Comparison of ENCODE assay signal across 35 cellular contexts in the genomic region with DNA sequence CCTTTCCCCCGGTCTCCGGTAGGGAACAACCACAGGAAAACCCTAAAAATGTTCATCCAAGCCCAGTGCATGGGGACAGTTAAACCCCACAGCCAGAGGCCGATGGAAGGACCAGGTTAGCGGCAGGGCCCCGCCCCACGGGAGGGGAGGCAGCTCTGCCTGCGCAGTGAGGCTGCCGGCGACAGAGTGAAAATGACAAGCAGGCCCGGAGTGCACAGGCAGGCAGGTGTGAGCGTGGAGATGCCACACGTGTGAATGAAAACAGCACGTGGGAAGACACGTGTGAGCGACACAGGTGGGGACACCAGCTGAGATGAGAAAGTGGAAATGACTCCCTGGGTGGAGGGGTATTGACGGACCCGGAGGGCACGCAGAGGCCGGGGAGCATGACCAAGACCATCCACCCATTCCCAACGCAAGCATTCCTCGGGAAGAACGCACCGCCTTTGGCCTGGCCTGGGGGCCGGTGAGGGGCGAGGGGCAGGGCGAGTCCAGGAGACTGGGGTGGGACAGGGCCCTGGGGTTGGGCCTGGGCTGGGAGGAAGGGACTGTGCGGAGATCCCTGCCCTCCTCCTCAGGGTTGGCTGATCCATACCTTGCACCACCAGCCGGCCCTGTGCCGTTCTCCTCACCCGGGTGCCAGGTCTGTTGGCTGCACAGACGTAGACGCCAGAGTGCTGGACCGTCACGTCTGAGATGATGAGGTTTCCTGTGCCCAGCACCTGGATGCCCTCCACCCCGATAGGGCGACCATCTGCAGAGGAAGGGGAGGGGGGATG. TPM values are rescaled to one million over a fixed set of nuclear protein-coding genes. Genes with fewer than 3 reads are reported as not detected.
DNase-seq lines count a peak whose midpoint lies in the region; ATAC-seq, FAIRE-seq and TF ChIP-seq lines count a peak whose summit lies in the region.
"Had no signal": no experiment of that assay in that cellular context is flagged by ENCODE, and none has a peak within 500 bp of the region (broad histone marks: within the 10 kb centered on the region; RNA-seq: fewer than 3 reads in every experiment).

No MANE protein-coding gene starts in this region.

- no peak overlapping the region for H3K4me3 ChIP-seq in kidney (ENCODE audit: low read length in 2 of 2)
- H3K4me3 ChIP-seq: lower lobe of right lung, thoracic aorta had no signal

- H3K4me1 Mint-ChIP-seq in stimulated activated memory B cell treated with anti-CD40 and anti-IgM and Interleukin-4, amounts not matched to agents 10 μg/mL and 1 μg/mL and 100 μg/mL, for 72 hours = peaks cover 36% of the 10 kb centered on the region
- H3K4me1 Mint-ChIP-seq: CD4-positive, CD25-positive, alpha-beta regulatory T cell had no signal

- H3K9me3 Mint-ChIP-seq in stimulated activated memory B cell treated with anti-CD40 and anti-IgM and Interleukin-4, amounts not matched to agents 10 μg/mL and 1 μg/mL and 100 μg/mL, for 72 hours = no peaks in the 10 kb centered on the region
- H3K9me3 Mint-ChIP-seq: activated CD8-positive, alpha-beta T cell treated with anti-CD3 and anti-CD28 coated beads for 36 hours; activated T-helper 1 cell treated with anti-CD3 and anti-CD28 coated beads, Interleukin-12 subunit alpha, Interleukin-12 subunit beta, Interleukin-2, Interleukin-4 antibody, amounts not matched to agents 30 ng/mL and 10 ng/mL and 1 ng/mL, durations not matched to agents 14 hours and 24 hours and 36 hours; naive B cell; T-helper 2 cell treated with Interferon-gamma antibody and Interleukin-4, amounts not matched to agents 5 μg/mL and 100 μg/mL, for 36 hours had no signal

- H3K9me3 ChIP-seq in kidney (ENCODE audit: control insufficient read depth in 1 of 2, low read length in 2 of 2) = no peaks in the 10 kb centered on the region
- H3K9me3 ChIP-seq: lower lobe of right lung, thoracic aorta had no signal

- DNase-seq in NCI-H2227 (lab: John Stamatoyannopoulos, UW; ENCODE audit: unreplicated experiment) = peak; percentile 11
- DNase-seq in NCI-H2227 treated with DMSO at 0.1 percent for 48 hours (lab: John Stamatoyannopoulos, UW) = no peak
- DNase-seq in NCI-H69 (lab: John Stamatoyannopoulos, UW) = peak; percentile 33
- DNase-seq in kidney = peak; percentile 69
- no peak for DNase-seq in AG08396 (ENCODE audit: low spot score)
- DNase-seq in NCI-H2029 treated with DMSO at 0.1 percent for 48 hours (lab: John Stamatoyannopoulos, UW) = no peak
- DNase-seq in left lobe of liver (ENCODE audit: low spot score) = no peak
- DNase-seq: activated CD8-positive, alpha-beta memory T cell treated with anti-CD3 and anti-CD28 coated beads, Interleukin-2, amount 50 U/mL, for 48 hours; activated CD8-positive, alpha-beta T cell treated with anti-CD3 and anti-CD28 coated beads for 36 hours; activated naive CD4-positive, alpha-beta T cell treated with Interleukin-2 at 50 U/mL for 16 hours; CD4-positive, CD25-positive, alpha-beta regulatory T cell; central memory CD4-positive, alpha-beta T cell; cortex of kidney; effector memory CD4-positive, alpha-beta T cell; erythroblast; lower lobe of right lung; midbrain; naive B cell; NCI-H1436 treated with DMSO at 0.1 percent for 48 hours; NCI-H2107; Right ventricle myocardium superior; stimulated activated naive CD4-positive, alpha-beta T cell treated with Interleukin-2 at 50 U/mL for 16 hours had no signal

- peak; percentile 2 for ATAC-seq in stimulated activated memory B cell treated with anti-CD40 and anti-IgM and Interleukin-4, amounts not matched to agents 10 μg/mL and 1 μg/mL and 100 μg/mL, for 72 hours
- no peak for ATAC-seq in left lobe of liver
- ATAC-seq: activated CD8-positive, alpha-beta T cell treated with anti-CD3 and anti-CD28 coated beads for 36 hours; lower lobe of right lung had no signal

- H3K27ac Mint-ChIP-seq in stimulated activated memory B cell treated with anti-CD40 and anti-IgM and Interleukin-4, amounts not matched to agents 10 μg/mL and 1 μg/mL and 100 μg/mL, for 72 hours = no peak overlapping the region
- H3K27ac Mint-ChIP-seq: activated CD8-positive, alpha-beta T cell treated with anti-CD3 and anti-CD28 coated beads for 36 hours; activated T-helper 1 cell treated with anti-CD3 and anti-CD28 coated beads, Interleukin-12 subunit alpha, Interleukin-12 subunit beta, Interleukin-2, Interleukin-4 antibody, amounts not matched to agents 30 ng/mL and 10 ng/mL and 1 ng/mL, durations not matched to agents 14 hours and 24 hours and 36 hours; CD4-positive, CD25-positive, alpha-beta regulatory T cell; T-helper 2 cell treated with Interferon-gamma antibody and Interleukin-4, amounts not matched to agents 5 μg/mL and 100 μg/mL, for 36 hours had no signal

- H3K36me3 ChIP-seq in kidney (ENCODE audit: control insufficient read depth in 1 of 2, insufficient read depth in 2 of 2, low read length in 2 of 2) = no peaks in the 10 kb centered on the region
- H3K36me3 ChIP-seq: lower lobe of right lung, thoracic aorta had no signal

- H3K27ac ChIP-seq in kidney (ENCODE audit: low read depth in 2 of 2, low read length in 2 of 2) = no peak overlapping the region
- H3K27ac ChIP-seq: HL-60, lower lobe of right lung, thoracic aorta had no signal

- H3K36me3 Mint-ChIP-seq in stimulated activated memory B cell treated with anti-CD40 and anti-IgM and Interleukin-4, amounts not matched to agents 10 μg/mL and 1 μg/mL and 100 μg/mL, for 72 hours = no peaks in the 10 kb centered on the region
- H3K36me3 Mint-ChIP-seq: CD4-positive, CD25-positive, alpha-beta regulatory T cell; naive B cell had no signal

- H3K27me3 Mint-ChIP-seq in stimulated activated memory B cell treated with anti-CD40 and anti-IgM and Interleukin-4, amounts not matched to agents 10 μg/mL and 1 μg/mL and 100 μg/mL, for 72 hours = peaks cover 76% of the 10 kb centered on the region

- no peaks in the 10 kb centered on the region for H3K4me1 ChIP-seq in kidney (ENCODE audit: control insufficient read depth in 1 of 2, insufficient read depth in 1 of 2, low read depth in 1 of 2, low read length in 2 of 2)
- H3K4me1 ChIP-seq: lower lobe of right lung had no signal

- no peak overlapping the region for H3K4me3 Mint-ChIP-seq in stimulated activated memory B cell treated with anti-CD40 and anti-IgM and Interleukin-4, amounts not matched to agents 10 μg/mL and 1 μg/mL and 100 μg/mL, for 72 hours
- H3K4me3 Mint-ChIP-seq: activated CD8-positive, alpha-beta T cell treated with anti-CD3 and anti-CD28 coated beads for 36 hours; activated T-helper 1 cell treated with anti-CD3 and anti-CD28 coated beads, Interleukin-12 subunit alpha, Interleukin-12 subunit beta, Interleukin-2, Interleukin-4 antibody, amounts not matched to agents 30 ng/mL and 10 ng/mL and 1 ng/mL, durations not matched to agents 14 hours and 24 hours and 36 hours; CD4-positive, CD25-positive, alpha-beta regulatory T cell; naive B cell; T-helper 2 cell treated with Interferon-gamma antibody and Interleukin-4, amounts not matched to agents 5 μg/mL and 100 μg/mL, for 36 hours had no signal

- intact Hi-C loops in kidney (cut with DNase I) = no loop called here

- no peak overlapping the region for H3K9ac ChIP-seq in kidney (ENCODE audit: low read length in 2 of 2)

- no peak for FAIRE-seq in kidney (lab: Jason Lieb, UNC)
- FAIRE-seq: H54 had no signal

- TF ChIP-seq CTCF in kidney (IDR thresholded peaks at IDR 0.05; ENCODE audit: borderline replicate concordance, extremely low read depth, insufficient read depth) = no peak

RNA-seq across cellular contexts. Expression of gene RNU5B-1, which starts 28.4 kb away (rescaled TPM):
- 54.0 TPM for total RNA-seq in kidney
- polyA plus RNA-seq in kidney (ENCODE audit: insufficient read depth, low read depth, low replicate concordance) = not detected
- not detected for total RNA-seq in left lobe of liver
- total RNA-seq: A172; activated CD8-positive, alpha-beta T cell treated with anti-CD3 and anti-CD28 coated beads for 36 hours; activated T-helper 1 cell treated with anti-CD3 and anti-CD28 coated beads, Interleukin-12 subunit alpha, Interleukin-12 subunit beta, Interleukin-2, Interleukin-4 antibody, amounts not matched to agents 30 ng/mL and 10 ng/mL and 1 ng/mL, durations not matched to agents 14 hours and 24 hours and 36 hours; CD4-positive, CD25-positive, alpha-beta regulatory T cell; kidney epithelial cell; LHCN-M2; NCI-H460; omental fat pad; skeletal muscle tissue; thoracic aorta had no signal
- polyA plus RNA-seq: CD4-positive, CD25-positive, alpha-beta regulatory T cell; urinary bladder had no signal

RNA-seq across cellular contexts. Expression of gene RNU5A-1, which starts 37.0 kb away (rescaled TPM):
- total RNA-seq in kidney = not detected
- not detected for polyA plus RNA-seq in kidney (ENCODE audit: insufficient read depth, low read depth, low replicate concordance)
- total RNA-seq in left lobe of liver = not detected
- total RNA-seq: A172; activated CD8-positive, alpha-beta T cell treated with anti-CD3 and anti-CD28 coated beads for 36 hours; activated T-helper 1 cell treated with anti-CD3 and anti-CD28 coated beads, Interleukin-12 subunit alpha, Interleukin-12 subunit beta, Interleukin-2, Interleukin-4 antibody, amounts not matched to agents 30 ng/mL and 10 ng/mL and 1 ng/mL, durations not matched to agents 14 hours and 24 hours and 36 hours; CD4-positive, CD25-positive, alpha-beta regulatory T cell; kidney epithelial cell; LHCN-M2; lower lobe of right lung; NCI-H460; omental fat pad; Right ventricle myocardium superior; skeletal muscle tissue; thoracic aorta; urinary bladder had no signal
- polyA plus RNA-seq: CD4-positive, CD25-positive, alpha-beta regulatory T cell; urinary bladder had no signal

RNA-seq across cellular contexts. Expression of gene IGDCC3, which starts 45.0 kb away (rescaled TPM):
- total RNA-seq in kidney (0.22 TPM), left lobe of liver (0.23 TPM)
- polyA plus RNA-seq in kidney (ENCODE audit: insufficient read depth, low read depth, low replicate concordance) = 0.49 TPM
- total RNA-seq: activated CD8-positive, alpha-beta T cell treated with anti-CD3 and anti-CD28 coated beads for 36 hours; activated T-helper 1 cell treated with anti-CD3 and anti-CD28 coated beads, Interleukin-12 subunit alpha, Interleukin-12 subunit beta, Interleukin-2, Interleukin-4 antibody, amounts not matched to agents 30 ng/mL and 10 ng/mL and 1 ng/mL, durations not matched to agents 14 hours and 24 hours and 36 hours; CD4-positive, CD25-positive, alpha-beta regulatory T cell; LHCN-M2; lower lobe of right lung; NCI-H460; omental fat pad; thoracic aorta had no signal
- polyA plus RNA-seq: CD4-positive, CD25-positive, alpha-beta regulatory T cell had no signal

RNA-seq across cellular contexts. Expression of gene PARP16, which starts 46.2 kb away (rescaled TPM):
- total RNA-seq in kidney (7.8 TPM), left lobe of liver (9.8 TPM)
- polyA plus RNA-seq in kidney (ENCODE audit: insufficient read depth, low read depth, low replicate concordance) = 7.0 TPM

Comparison
In these comparisons a context has a peak if more than half of its experiments do, and no peak if none do; other contexts are left out.
1. DNase-seq: peak in NCI-H2227 (single experiment), NCI-H69 (single experiment) and kidney (single experiment); none in NCI-H2227 treated with DMSO at 0.1 percent for 48 hours (single experiment), AG08396 (single experiment), NCI-H2029 treated with DMSO at 0.1 percent for 48 hours (single experiment) and left lobe of liver (single experiment).
2. RNA of gene RNU5A-1, which starts 37.0 kb away (total RNA-seq): not detected in kidney (single experiment); not detected in left lobe of liver (single experiment); every median in the first group is over 10 times any median in the second.